ENCODE assay signal across 17 cellular contexts in genomic region chr10:119303886-119304285, GRCh38.
DNase-seq lines count a peak whose midpoint lies in the region; ATAC-seq, FAIRE-seq and TF ChIP-seq lines count a peak whose summit lies in the region.
"Had no signal": no experiment of that assay in that cellular context is flagged by ENCODE, and none has a peak within 500 bp of the region (broad histone marks: within the 10 kb centered on the region; RNA-seq: fewer than 3 reads in every experiment).

No MANE protein-coding gene starts in this region.

- H3K4me1 Mint-ChIP-seq in T-helper 17 cell (peaks cover 56% of the 10 kb centered on the region), immature natural killer cell (peaks cover 92% of the 10 kb centered on the region in 2 donors)

- H3K27me3 Mint-ChIP-seq in T-helper 17 cell, result no peaks in the 10 kb centered on the region
- peaks cover 15 to 23% (median 15%) of the 10 kb centered on the region in 3 donors for H3K27me3 Mint-ChIP-seq in immature natural killer cell (ENCODE audit: low read depth in 3 of 3)

- peaks cover 37 to 79% (median 75%) of the 10 kb centered on the region in 10 experiments for H3K4me1 ChIP-seq in BLaER1 treated with 17β-estradiol and CSF1 and Interleukin-3, amounts not matched to agents 10 nM and 100 nM
- H3K4me1 ChIP-seq in colonic mucosa, result no peaks in the 10 kb centered on the region
- H3K4me1 ChIP-seq: BE2C had no signal

- DNase-seq in A172 (ENCODE audit: low spot score), result peak; percentile 23
- no peak for DNase-seq in T-helper 17 cell
- no peak for DNase-seq in immature natural killer cell
- no peak for DNase-seq in D721Med (ENCODE audit: insufficient read length, low spot score)
- DNase-seq in inferior parietal cortex (ENCODE audit: extremely low spot score), result no peak
- no peak for DNase-seq in SW480 (ENCODE audit: low spot score)
- no peak for DNase-seq in colonic mucosa
- DNase-seq: activated CD4-positive, CD25-positive, alpha-beta regulatory T cell; BE2C; left cardiac atrium; NCI-H1105 treated with DMSO at 0.1 percent for 48 hours; NCI-H774; SW 1271 had no signal

- H3K36me3 ChIP-seq in BLaER1 treated with 17β-estradiol and CSF1 and Interleukin-3, amounts not matched to agents 10 nM and 100 nM, result no peaks in the 10 kb centered on the region
- H3K36me3 ChIP-seq in colonic mucosa, result no peaks in the 10 kb centered on the region
- H3K36me3 ChIP-seq: BE2C, cardiac muscle cell, tibial nerve had no signal

- no peak overlapping the region for H3K4me3 Mint-ChIP-seq in T-helper 17 cell
- no peak overlapping the region for H3K4me3 Mint-ChIP-seq in immature natural killer cell

- peak overlapping the region in 9 of 11 experiments; percentile 73 to 93 (median 90); a peak in 18 of 22 replicates for H3K4me2 ChIP-seq in BLaER1 treated with 17β-estradiol and CSF1 and Interleukin-3, amounts not matched to agents 10 nM and 100 nM

- H3K27ac Mint-ChIP-seq in T-helper 17 cell (peak overlapping the region; percentile 96), immature natural killer cell (peak overlapping the region in 4 of 6 donors; percentile 45 to 99 (median 78))

- peaks cover 0 to 31% (median 3%) of the 10 kb centered on the region in 11 experiments; a peak in 8 of 22 replicates for H4K20me1 ChIP-seq in BLaER1 treated with 17β-estradiol and CSF1 and Interleukin-3, amounts not matched to agents 10 nM and 100 nM

- H3K36me3 Mint-ChIP-seq in T-helper 17 cell (ENCODE audit: low read depth) (no peaks in the 10 kb centered on the region), immature natural killer cell (peaks cover 0 to 4% (median under 1%) of the 10 kb centered on the region in 3 donors)

- peak overlapping the region in 4 of 11 experiments; percentile 56 to 94 (median 88); a peak in 7 of 22 replicates for H3K27ac ChIP-seq in BLaER1 treated with 17β-estradiol and CSF1 and Interleukin-3, amounts not matched to agents 10 nM and 100 nM
- no peak overlapping the region for H3K27ac ChIP-seq in colonic mucosa
- H3K27ac ChIP-seq: cardiac muscle cell had no signal

- ATAC-seq in T-helper 17 cell, result no peak

- TF ChIP-seq CTCF in D721Med (IDR thresholded peaks at IDR 0.05; ENCODE audit: insufficient read depth, missing control alignments) (no peak), colonic mucosa (IDR thresholded peaks at IDR 0.05) (no peak)

- no peak overlapping the region for H3K9ac ChIP-seq in BLaER1 treated with 17β-estradiol and CSF1 and Interleukin-3, amounts not matched to agents 10 nM and 100 nM
- no peak overlapping the region for H3K9ac ChIP-seq in colonic mucosa (ENCODE audit: low read depth in 2 of 2, low read length in 2 of 2)

- FAIRE-seq in D721Med (lab: Jason Lieb, UNC), result no peak

- H3K9me3 ChIP-seq in BLaER1 treated with 17β-estradiol and CSF1 and Interleukin-3, amounts not matched to agents 10 nM and 100 nM (replicated peaks in 1 of 11), result no peaks in the 10 kb centered on the region
- H3K9me3 ChIP-seq in T-helper 17 cell (ENCODE audit: control insufficient read depth, low read length, poor library complexity, severe bottlenecking), result no peaks in the 10 kb centered on the region
- H3K9me3 ChIP-seq in colonic mucosa, result no peaks in the 10 kb centered on the region
- H3K9me3 ChIP-seq: BE2C, tibial nerve had no signal

- peaks cover 0 to 15% (median 11%) of the 10 kb centered on the region in 11 experiments; a peak in 11 of 22 replicates for H3K27me3 ChIP-seq in BLaER1 treated with 17β-estradiol and CSF1 and Interleukin-3, amounts not matched to agents 10 nM and 100 nM
- no peaks in the 10 kb centered on the region for H3K27me3 ChIP-seq in colonic mucosa
- H3K27me3 ChIP-seq: BE2C, cardiac muscle cell, tibial nerve had no signal

- H3K9me3 Mint-ChIP-seq in immature natural killer cell, result no peaks in the 10 kb centered on the region

- no peak overlapping the region for H3K4me3 ChIP-seq in BLaER1 treated with 17β-estradiol and CSF1 and Interleukin-3, amounts not matched to agents 10 nM and 100 nM
- H3K4me3 ChIP-seq in colonic mucosa, result no peak overlapping the region
- H3K4me3 ChIP-seq: cardiac muscle cell, skin epidermis, tibial nerve had no signal

- intact Hi-C loops in colonic mucosa (cut with DNase I), result no loop called here
